ENCODE assay signal across 12 cellular contexts in the genomic region with DNA sequence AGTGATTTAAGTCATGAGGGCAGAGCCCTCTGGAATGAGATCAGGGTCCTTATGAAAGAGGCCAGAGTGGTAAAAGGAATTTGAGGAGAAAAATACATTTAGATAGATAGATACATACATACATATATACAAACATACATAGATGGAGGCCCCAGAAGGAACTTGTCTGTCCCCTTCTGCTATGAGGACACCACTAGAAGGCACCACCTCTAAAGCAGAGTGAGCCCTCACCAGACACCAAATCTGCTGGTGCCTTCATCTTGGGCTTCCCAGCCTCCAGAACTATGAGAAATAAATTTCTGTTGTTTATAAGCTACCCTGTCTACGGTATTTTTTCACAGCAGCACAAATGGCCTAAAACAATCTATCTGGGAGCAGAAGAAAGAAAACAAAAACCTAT. TPM values are rescaled to one million over a fixed set of nuclear protein-coding genes. Genes with fewer than 3 reads are reported as not detected.
A peak's percentile ranks its signal among the peaks of the same experiment; 100 is the strongest.
DNase-seq lines count a peak whose midpoint lies in the region; ATAC-seq, FAIRE-seq and TF ChIP-seq lines count a peak whose summit lies in the region.
"Had no signal": no experiment of that assay in that cellular context is flagged by ENCODE, and none has a peak within 500 bp of the region (broad histone marks: within the 10 kb centered on the region; RNA-seq: fewer than 3 reads in every experiment).

No MANE protein-coding gene starts in this region.

- H3K4me1 Mint-ChIP-seq in activated CD4-positive, alpha-beta T cell treated with anti-CD3 and anti-CD28 coated beads, Interleukin-2, amount 10 ng/mL, durations not matched to agents 24 days and 14 days: peaks cover 74% of the 10 kb centered on the region

- FAIRE-seq in endothelial cell of umbilical vein (lab: Jason Lieb, UNC): no peak
- FAIRE-seq: H1, HTR-8/SVneo had no signal

- H3K27me3 ChIP-seq in PC-3 (ENCODE audit: low read length): no peaks in the 10 kb centered on the region
- no peaks in the 10 kb centered on the region for H3K27me3 ChIP-seq in endothelial cell of umbilical vein (ENCODE audit: control insufficient read depth in 2 of 2, insufficient read depth in 2 of 2, low read length in 2 of 2)
- H3K27me3 ChIP-seq in subcutaneous abdominal adipose tissue (ENCODE audit: control insufficient read depth in 5 of 5, insufficient read depth in 4 of 5, low read length in 5 of 5): no peaks in the 10 kb centered on the region

- CTCF ChIA-PET in PC-3 (lab: Charles Lee): no interaction called here
- CTCF ChIA-PET in endothelial cell of umbilical vein (lab: Charles Lee): interaction anchor here (0.6 to 3.8 kb wide), 8 partner anchors 10 to 65 kb away, joined by 3 to 25 read pairs (median 6); no protein-coding TSS in a partner anchor

- TF ChIP-seq CTCF in PC-3 (conservative IDR thresholded peaks at IDR 0.05; ENCODE audit: low read depth, low read length): no peak
- TF ChIP-seq CTCF in endothelial cell of umbilical vein (IDR thresholded peaks at IDR 0.05; ENCODE audit: extremely low read depth in 1 of 2, insufficient read depth in 1 of 2, low read depth in 1 of 2, low read length in 2 of 2): no peak

- ATAC-seq in PC-3: no peak

- no peaks in the 10 kb centered on the region for H4K20me1 ChIP-seq in PC-3 (ENCODE audit: low read length)
- H4K20me1 ChIP-seq in endothelial cell of umbilical vein (replicated peaks; ENCODE audit: control insufficient read depth, extremely low read depth, insufficient read depth, low read length): no peaks in the 10 kb centered on the region

- no peak overlapping the region for H3K9ac ChIP-seq in PC-3 (ENCODE audit: low read length)
- peak overlapping the region; percentile 19 for H3K9ac ChIP-seq in endothelial cell of umbilical vein (replicated peaks; ENCODE audit: extremely low read depth, insufficient read depth, low read length)
- H3K9ac ChIP-seq in subcutaneous abdominal adipose tissue (ENCODE audit: low read length in 5 of 5): peak overlapping the region in 4 of 5 donors; percentile 14 to 57 (median 34)

- peaks cover 95% of the 10 kb centered on the region for H3K79me2 ChIP-seq in PC-3 (ENCODE audit: low read length)
- peaks cover 93% of the 10 kb centered on the region for H3K79me2 ChIP-seq in endothelial cell of umbilical vein (ENCODE audit: control insufficient read depth, insufficient read depth, low read length)

- H3K36me3 Mint-ChIP-seq in activated CD4-positive, alpha-beta T cell treated with anti-CD3 and anti-CD28 coated beads, Interleukin-2, amount 10 ng/mL, durations not matched to agents 24 days and 14 days (ENCODE audit: low read depth): peaks cover 11% of the 10 kb centered on the region

- in situ Hi-C loops in ACHN (cut with HindIII; ENCODE audit: low pct_ligation_motif_present, low pct_unique_long_range_greater_than_20kb, low sequenced_read_pairs): no loop called here

- DNase-seq in activated CD4-positive, alpha-beta T cell treated with anti-CD3 and anti-CD28 coated beads, Interleukin-2, amount 10 ng/mL, durations not matched to agents 24 days and 14 days: no peak
- DNase-seq in activated CD4-positive, alpha-beta T cell treated with anti-CD3 and anti-CD28 coated beads, Interleukin-2, amount 50 U/mL, for 4 hours: no peak
- DNase-seq in PC-3: no peak
- no peak for DNase-seq in endothelial cell of umbilical vein (ENCODE audit: low read depth, low spot score)
- DNase-seq in COLO668 (lab: John Stamatoyannopoulos, UW; ENCODE audit: unreplicated experiment): no peak
- DNase-seq in ACHN: no peak
- DNase-seq in NCI-H748 treated with DMSO at 0.1 percent for 48 hours (lab: John Stamatoyannopoulos, UW): no peak
- DNase-seq: retina had no signal

- H3K36me3 ChIP-seq in PC-3 (ENCODE audit: low read depth, low read length) (no peaks in the 10 kb centered on the region), endothelial cell of umbilical vein (ENCODE audit: control insufficient read depth in 2 of 2, extremely low read depth in 1 of 2, insufficient read depth in 2 of 2, low read length in 2 of 2) (no peaks in the 10 kb centered on the region), subcutaneous abdominal adipose tissue (ENCODE audit: control insufficient read depth in 5 of 5, insufficient read depth in 5 of 5, low read length in 5 of 5) (no peaks in the 10 kb centered on the region)

- no peaks in the 10 kb centered on the region for H3K9me1 ChIP-seq in endothelial cell of umbilical vein (replicated peaks; ENCODE audit: control insufficient read depth, extremely low read depth, insufficient read depth, low read length)

- BruUV-seq in PC-3 (replicated peaks; lab: Mats Ljungman, UMichigan) (no TSS peak), endothelial cell of umbilical vein (replicated peaks; lab: Mats Ljungman, UMichigan) (no TSS peak)

- H3K27me3 Mint-ChIP-seq in activated CD4-positive, alpha-beta T cell treated with anti-CD3 and anti-CD28 coated beads, Interleukin-2, amount 10 ng/mL, durations not matched to agents 24 days and 14 days: no peaks in the 10 kb centered on the region

- H2AFZ ChIP-seq in PC-3 (ENCODE audit: low read length) (no peak overlapping the region), endothelial cell of umbilical vein (ENCODE audit: low read depth, low read length) (no peak overlapping the region)

- intact Hi-C loops in activated CD4-positive, alpha-beta T cell treated with anti-CD3 and anti-CD28 coated beads, Interleukin-2, amount 10 ng/mL, durations not matched to agents 24 days and 14 days (cut with micrococcal nuclease): loop anchor here (5.0 kb wide), 1 partner anchor 33 kb away; no protein-coding TSS in a partner anchor
- intact Hi-C loops in PC-3 (cut with micrococcal nuclease): loop anchor here (10.0 kb wide), 1 partner anchor 65 kb away; no protein-coding TSS in a partner anchor
- intact Hi-C loops in endothelial cell of umbilical vein (cut with micrococcal nuclease): loop anchor here (1.0 to 2.0 kb wide), 2 partner anchors 8 to 35 kb away; a partner anchor contains a TSS

- H3K4me2 ChIP-seq in PC-3 (ENCODE audit: low read length): peak overlapping the region; percentile 47; the same call in 1 of the 2 replicates
- H3K4me2 ChIP-seq in endothelial cell of umbilical vein (ENCODE audit: insufficient read depth, low read length): peak overlapping the region; percentile 43

- peak overlapping the region; percentile 89 for H3K27ac Mint-ChIP-seq in activated CD4-positive, alpha-beta T cell treated with anti-CD3 and anti-CD28 coated beads, Interleukin-2, amount 10 ng/mL, durations not matched to agents 24 days and 14 days

- H3K9me3 Mint-ChIP-seq in activated CD4-positive, alpha-beta T cell treated with anti-CD3 and anti-CD28 coated beads, Interleukin-2, amount 10 ng/mL, durations not matched to agents 24 days and 14 days: no peaks in the 10 kb centered on the region

- dilution Hi-C loops in endothelial cell of umbilical vein (cut with MboI; ENCODE audit: extremely low pct_ligation_motif_present, low sequenced_read_pairs): no loop called here

- H3K4me3 ChIP-seq in PC-3 (ENCODE audit: low read length): no peak overlapping the region
- H3K4me3 ChIP-seq in endothelial cell of umbilical vein (replicated peaks in 1 of 3; ENCODE audit: insufficient read depth in 1 of 3, low read depth in 1 of 3, low read length in 3 of 3): no peak overlapping the region
- H3K4me3 ChIP-seq in subcutaneous abdominal adipose tissue (ENCODE audit: low read depth in 1 of 5, low read length in 5 of 5): no peak overlapping the region

- no peaks in the 10 kb centered on the region for H3K9me2 ChIP-seq in PC-3 (replicated peaks; ENCODE audit: low read length)

- H3K9me3 ChIP-seq in PC-3 (ENCODE audit: low read length) (no peaks in the 10 kb centered on the region), endothelial cell of umbilical vein (replicated peaks; ENCODE audit: control insufficient read depth, insufficient read depth, low read length) (no peaks in the 10 kb centered on the region), subcutaneous abdominal adipose tissue (ENCODE audit: control insufficient read depth in 5 of 5, low read length in 5 of 5) (no peaks in the 10 kb centered on the region)

- H3F3A ChIP-seq in PC-3 (ENCODE audit: low read length, unreplicated experiment): no peaks in the 10 kb centered on the region

- H3K27ac ChIP-seq in PC-3 (ENCODE audit: low read length) (peak overlapping the region; percentile 38; the same call in 1 of the 2 replicates), endothelial cell of umbilical vein (ENCODE audit: insufficient read depth, low read depth, low read length) (peak overlapping the region; percentile 79), subcutaneous abdominal adipose tissue (ENCODE audit: low read depth, low read length) (peak overlapping the region; percentile 98)

- H3K4me1 ChIP-seq in PC-3 (ENCODE audit: insufficient read depth, low read length) (peaks cover 36% of the 10 kb centered on the region), endothelial cell of umbilical vein (ENCODE audit: control insufficient read depth, extremely low read depth, insufficient read depth, low read length) (peaks cover 61% of the 10 kb centered on the region), subcutaneous abdominal adipose tissue (ENCODE audit: control insufficient read depth in 5 of 5, insufficient read depth in 5 of 5, low read length in 5 of 5) (peaks cover 30 to 100% (median 95%) of the 10 kb centered on the region in 5 donors)

- POLR2A ChIA-PET in PC-3 (lab: Charles Lee; ENCODE audit: unreplicated experiment): no interaction called here
- POLR2A ChIA-PET in endothelial cell of umbilical vein (lab: Charles Lee): no interaction called here

- TF ChIP-seq POLR2A in endothelial cell of umbilical vein (IDR thresholded peaks at IDR 0.05; ENCODE audit: low read depth, low read length): no peak

- H3K4me3 Mint-ChIP-seq in activated CD4-positive, alpha-beta T cell treated with anti-CD3 and anti-CD28 coated beads, Interleukin-2, amount 10 ng/mL, durations not matched to agents 24 days and 14 days: peak overlapping the region; percentile 82

RNA-seq across cellular contexts. Expression of a gene that starts 7.9 kb away (rescaled TPM):
- total RNA-seq in activated CD4-positive, alpha-beta T cell treated with anti-CD3 and anti-CD28 coated beads, Interleukin-2, amount 10 ng/mL, durations not matched to agents 24 days and 14 days: 56.8 and 62.3 TPM in 2 replicates
- total RNA-seq in PC-3 (2014; rRNA removed) (12.6 and 19.0 TPM in 2 replicates), endothelial cell of umbilical vein (45.4 and 46.1 TPM in 2 replicates)
- polyA plus RNA-seq in endothelial cell of umbilical vein: 30.1 and 30.8 TPM in 2 replicates
- 22.8 and 24.3 TPM in 2 replicates for polyA plus RNA-seq in endothelial cell of umbilical vein (2011; cell fraction: cytosol; rRNA removed)
- polyA plus RNA-seq in endothelial cell of umbilical vein (2011; cell fraction: nucleus; rRNA removed): 96.5 and 114 TPM in 2 replicates
- 25.8 and 28.4 TPM in 2 replicates for polyA plus RNA-seq in endothelial cell of umbilical vein (2012)
- 55.3 and 60.7 TPM in 2 replicates for polyA minus RNA-seq in endothelial cell of umbilical vein
- 10.5 TPM for polyA minus RNA-seq in endothelial cell of umbilical vein (2011; cell fraction: cytosol; rRNA and poly(A)+ RNA removed)
- polyA minus RNA-seq in endothelial cell of umbilical vein (2011; cell fraction: nucleus; rRNA and poly(A)+ RNA removed): 61.2 and 71.6 TPM in 2 replicates

RNA-seq across cellular contexts. Expression of a gene that starts 22.7 kb away (rescaled TPM):
- total RNA-seq in activated CD4-positive, alpha-beta T cell treated with anti-CD3 and anti-CD28 coated beads, Interleukin-2, amount 10 ng/mL, durations not matched to agents 24 days and 14 days: not detected in 2 replicates
- total RNA-seq in PC-3 (2014; rRNA removed) (not detected in 2 replicates), endothelial cell of umbilical vein (not detected in 2 replicates)
- polyA plus RNA-seq in endothelial cell of umbilical vein: not detected in 2 replicates
- not detected in 2 replicates for polyA plus RNA-seq in endothelial cell of umbilical vein (2011; cell fraction: cytosol; rRNA removed)
- not detected in 2 replicates for polyA plus RNA-seq in endothelial cell of umbilical vein (2011; cell fraction: nucleus; rRNA removed)
- 0.08 TPM in 1 of 2 replicates, not detected in the other for polyA plus RNA-seq in endothelial cell of umbilical vein (2012)
- polyA minus RNA-seq in endothelial cell of umbilical vein: not detected in 2 replicates
- polyA minus RNA-seq in endothelial cell of umbilical vein (2011; cell fraction: cytosol; rRNA and poly(A)+ RNA removed): not detected
- not detected in 2 replicates for polyA minus RNA-seq in endothelial cell of umbilical vein (2011; cell fraction: nucleus; rRNA and poly(A)+ RNA removed)
- total RNA-seq: cerebellum, H1 had no signal
- polyA plus RNA-seq: H1 had no signal

Comparison
In these comparisons a context has a peak if more than half of its experiments do, and no peak if none do; other contexts are left out.
1. H3K27ac ChIP-seq: peak in every context shown above with its lines; median percentile 98 in subcutaneous abdominal adipose tissue; 79 in endothelial cell of umbilical vein; 38 in PC-3.